28 cellular contexts compared by ENCODE assay signal in genomic region chr18:56550121-56550520, GRCh38.
"Had no signal": no experiment of that assay in that cellular context is flagged by ENCODE, and none has a peak within 500 bp of the region (broad histone marks: within the 10 kb centered on the region; RNA-seq: fewer than 3 reads in every experiment).

No MANE protein-coding gene starts in this region.

- H3K9me3 ChIP-seq: gastroesophageal sphincter, pancreas, stomach, thoracic aorta had no signal

- DNase-seq: effector CD4-positive, alpha-beta T cell; endodermal cell; erythroblast; foreskin fibroblast; glutamatergic neuron; immature natural killer cell; kidney; left colon; left ventricle myocardium superior; mesenchymal stem cell; midbrain; nucleus accumbens; pancreas; right cardiac atrium; small intestine; stimulated activated CD4-positive, alpha-beta T cell treated with anti-CD3 and anti-CD28 coated beads, Interleukin-12 subunit alpha, Interleukin-12 subunit beta, amount 100 ng/mL, for 4 hours; stimulated activated naive CD4-positive, alpha-beta T cell; stomach; substantia nigra; trophoblast cell had no signal

- H3K27ac Mint-ChIP-seq: endodermal cell; immature natural killer cell; natural killer cell treated with Interleukin-12 subunit alpha and Interleukin-12 subunit beta and Interleukin-15 and Interleukin-18, amount 100 ng/mL, for 72 hours; neural progenitor cell; progenitor cell of endocrine pancreas had no signal

- H3K36me3 ChIP-seq: gastroesophageal sphincter, neural progenitor cell, pancreas, stomach, thoracic aorta had no signal

- H3K4me3 Mint-ChIP-seq: endodermal cell; immature natural killer cell; natural killer cell treated with Interleukin-12 subunit alpha and Interleukin-12 subunit beta and Interleukin-15 and Interleukin-18, amount 100 ng/mL, for 72 hours; neural progenitor cell had no signal

- ATAC-seq: gastroesophageal sphincter, left colon, left ventricle myocardium superior, pancreas, right cardiac atrium had no signal

- H3K4me2 ChIP-seq: neural progenitor cell had no signal

- H3K9me3 Mint-ChIP-seq: endodermal cell; immature natural killer cell; natural killer cell treated with Interleukin-12 subunit alpha and Interleukin-12 subunit beta and Interleukin-15 and Interleukin-18, amount 100 ng/mL, for 72 hours had no signal

- H3K4me3 ChIP-seq: gastroesophageal sphincter, lung, neural progenitor cell, pancreas, stomach, thoracic aorta had no signal

- H3K4me1 Mint-ChIP-seq: endodermal cell, immature natural killer cell had no signal

- FAIRE-seq: colon, endothelial cell of umbilical vein, kidney, pancreas, small intestine had no signal

- H3K27me3 Mint-ChIP-seq: progenitor cell of endocrine pancreas had no signal

- H3K4me1 ChIP-seq: gastroesophageal sphincter, pancreas, stomach had no signal

- H3K27ac ChIP-seq: gastroesophageal sphincter, neural progenitor cell, pancreas, stomach, thoracic aorta had no signal

- H2AFZ ChIP-seq: neural progenitor cell had no signal

- H3K36me3 Mint-ChIP-seq: immature natural killer cell; natural killer cell treated with Interleukin-12 subunit alpha and Interleukin-12 subunit beta and Interleukin-15 and Interleukin-18, amount 100 ng/mL, for 72 hours; neural progenitor cell had no signal

- H3K9ac ChIP-seq: neural progenitor cell had no signal

- H3K27me3 ChIP-seq: gastroesophageal sphincter, neural progenitor cell, pancreas, stomach had no signal
